Comparison of ENCODE assay signal across 13 cellular contexts in genomic region chr13:38135590-38135989, GRCh38.
A peak's percentile ranks its signal among the peaks of the same experiment; 100 is the strongest.
DNase-seq lines count a peak whose midpoint lies in the region; ATAC-seq and TF ChIP-seq lines count a peak whose summit lies in the region.
"Had no signal": no experiment of that assay in that cellular context is flagged by ENCODE, and none has a peak within 500 bp of the region (broad histone marks: within the 10 kb centered on the region; RNA-seq: fewer than 3 reads in every experiment).

No MANE protein-coding gene starts in this region.

- peak; percentile 54 for ATAC-seq in foreskin keratinocyte
- ATAC-seq: A549 had no signal

- TF ChIP-seq CTCF in foreskin keratinocyte (conservative IDR thresholded peaks at IDR 0.05): no peak

- H3K4me1 ChIP-seq in foreskin keratinocyte: no peaks in the 10 kb centered on the region
- H3K4me1 ChIP-seq: A549, Caco-2, HAP-1 had no signal

- no peaks in the 10 kb centered on the region for H3K27me3 ChIP-seq in foreskin keratinocyte

- DNase-seq in M059J (ENCODE audit: low read depth) (peak; percentile 2), foreskin keratinocyte (peak; percentile 2 to 18), renal cortical epithelial cell (ENCODE audit: low read depth) (peak; percentile 29), NCI-H1105 treated with DMSO at 0.1 percent for 48 hours (lab: John Stamatoyannopoulos, UW) (no peak), UCSD-AML1 (lab: John Stamatoyannopoulos, UW; ENCODE audit: unreplicated experiment) (no peak), foreskin melanocyte (no peak)
- DNase-seq: AML-193; Caco-2; CD4-positive, alpha-beta T cell; GM23248 had no signal

- H3K27ac ChIP-seq in foreskin keratinocyte: no peak overlapping the region
- H3K27ac ChIP-seq: A549, C4-2B, GM23248 had no signal

Comparison
In these comparisons a context has a peak if more than half of its experiments do, and no peak if none do; other contexts are left out.
1. DNase-seq: peak in M059J (single experiment), foreskin keratinocyte (2 of 2) and renal cortical epithelial cell (single experiment); none in NCI-H1105 treated with DMSO at 0.1 percent for 48 hours (single experiment), UCSD-AML1 (single experiment) and foreskin melanocyte (single experiment).